9 cellular contexts compared by ENCODE assay signal in genomic region chr19:13026478-13026999, GRCh38. TPM values are rescaled to one million over a fixed set of nuclear protein-coding genes. Genes with fewer than 3 reads are reported as not detected.
DNase-seq lines count a peak whose midpoint lies in the region; ATAC-seq, FAIRE-seq and TF ChIP-seq lines count a peak whose summit lies in the region.
"Had no signal": no experiment of that assay in that cellular context is flagged by ENCODE, and none has a peak within 500 bp of the region (broad histone marks: within the 10 kb centered on the region; RNA-seq: fewer than 3 reads in every experiment).

No MANE protein-coding gene starts in this region.

- POLR2A ChIA-PET in SK-N-SH (lab: Yijun Ruan, JAX) (interaction anchor here (0.7 kb wide), 1 partner anchor 20 kb away, joined by 3 read pairs; no protein-coding TSS in a partner anchor), GM10248 (lab: Yijun Ruan, JAX) (no interaction called here)

- CTCF ChIA-PET in SK-N-SH (lab: Yijun Ruan, JAX): interaction anchor here (0.9 to 8.6 kb wide), 7 partner anchors 28 to 67 kb away, joined by 3 to 167 read pairs (median 11); no protein-coding TSS in a partner anchor
- CTCF ChIA-PET in GM10248 (lab: Yijun Ruan, JAX): interaction anchor here (1.0 to 8.6 kb wide), 4 partner anchors 34 to 61 kb away, joined by 3 to 98 read pairs (median 48); no protein-coding TSS in a partner anchor

- H3K4me1 ChIP-seq in SK-N-SH (ENCODE audit: control insufficient read depth in 1 of 2, insufficient read depth in 2 of 2, low read depth in 1 of 2, low read length in 1 of 2) (peaks cover 21 to 46% of the 10 kb centered on the region in 2 experiments), adipocyte (ENCODE audit: control insufficient read depth, insufficient read depth, low read length) (peaks cover 76% of the 10 kb centered on the region), uterus (peaks cover 3 to 19% of the 10 kb centered on the region in 2 donors)

- TF ChIP-seq RAD21 in SK-N-SH (IDR thresholded peaks at IDR 0.05; ENCODE audit: low read length): no peak

- no peak for TF ChIP-seq EP300 in SK-N-SH (IDR thresholded peaks at IDR 0.05; ENCODE audit: borderline replicate concordance in 1 of 2, low read depth in 1 of 2, low read length in 1 of 2)

- no peak overlapping the region for H2AFZ ChIP-seq in SK-N-SH (ENCODE audit: low read depth)

- peaks cover 3% of the 10 kb centered on the region for H3F3A ChIP-seq in SK-N-SH (replicated peaks; ENCODE audit: insufficient read depth)

- intact Hi-C loops in uterus (cut with DNase I; ENCODE audit: low total_unique reads): no loop called here

- no peaks in the 10 kb centered on the region for H3K9me2 ChIP-seq in SK-N-SH

- H3K4me2 ChIP-seq in SK-N-SH: peak overlapping the region; percentile 80

- peaks cover 66% of the 10 kb centered on the region for H3K79me2 ChIP-seq in SK-N-SH (ENCODE audit: insufficient read depth)

- TF ChIP-seq POLR2A in uterus (IDR thresholded peaks at IDR 0.05): no peak
- no peak for TF ChIP-seq POLR2A in GM12892 (IDR thresholded peaks at IDR 0.05; ENCODE audit: low read depth, low read length)

- TF ChIP-seq CTCF in SK-N-SH (IDR thresholded peaks at IDR 0.05) (no peak), uterus (IDR thresholded peaks at IDR 0.05) (no peak), GM10248 (IDR thresholded peaks at IDR 0.05; ENCODE audit: control extremely low read depth, extremely low read depth, low read depth, missing control alignments) (no peak)

- H3K36me3 ChIP-seq in SK-N-SH (replicated peaks in 1 of 2; ENCODE audit: control insufficient read depth in 1 of 2, insufficient read depth in 2 of 2, low read length in 1 of 2) (peaks cover 0 to 27% of the 10 kb centered on the region in 2 experiments), adipocyte (ENCODE audit: control insufficient read depth, insufficient read depth, low read length, severe bottlenecking) (peaks cover 27% of the 10 kb centered on the region), uterus (no peaks in the 10 kb centered on the region)

- no peak for FAIRE-seq in GM12892 (lab: Jason Lieb, UNC)

- peak overlapping the region; percentile 35 to 56; a peak in 2 of 4 replicates for H3K27ac ChIP-seq in SK-N-SH (ENCODE audit: low read depth in 2 of 2, low read length in 1 of 2)
- H3K27ac ChIP-seq in layer of hippocampus (ENCODE audit: low read depth, low read length): peak overlapping the region; percentile 100
- H3K27ac ChIP-seq in uterus: peak overlapping the region; percentile 95 to 99

- ATAC-seq in SK-N-SH treated with all-trans-retinoic acid at 6 μM for 48 hours: no peak
- ATAC-seq: HCT116 had no signal

- no peaks in the 10 kb centered on the region for H3K9me3 ChIP-seq in SK-N-SH
- H3K9me3 ChIP-seq in adipocyte (ENCODE audit: control insufficient read depth, low read length): no peaks in the 10 kb centered on the region
- no peaks in the 10 kb centered on the region for H3K9me3 ChIP-seq in uterus

- WGBS in SK-N-SH (ENCODE audit: low lambda C conversion rate): 73% methylated on average over 9 of the region's 9 CpGs

- H3K4me3 ChIP-seq in SK-N-SH (ENCODE audit: low read depth in 2 of 2, low read length in 1 of 2) (peak overlapping the region; percentile 23 to 43; a peak in 3 of 4 replicates), adipocyte (ENCODE audit: low read length) (peak overlapping the region; percentile 85), uterus (peak overlapping the region; percentile 33 to 40)

- H4K20me1 ChIP-seq in SK-N-SH (ENCODE audit: insufficient read depth): no peaks in the 10 kb centered on the region

- peak overlapping the region; percentile 24; the same call in 1 of the 2 replicates for H3K9ac ChIP-seq in SK-N-SH
- peak overlapping the region; percentile 97 for H3K9ac ChIP-seq in adipocyte (ENCODE audit: low read length)

- H3K27me3 ChIP-seq in SK-N-SH (ENCODE audit: insufficient read depth) (no peaks in the 10 kb centered on the region), adipocyte (replicated peaks; ENCODE audit: control insufficient read depth, insufficient read depth, low read length) (no peaks in the 10 kb centered on the region), layer of hippocampus (ENCODE audit: control insufficient read depth, insufficient read depth, low read length) (no peaks in the 10 kb centered on the region), uterus (no peaks in the 10 kb centered on the region)

- no peak for DNase-seq in SK-N-SH
- peak; percentile 76 for DNase-seq in adipocyte (ENCODE audit: low read depth)
- no peak for DNase-seq in uterus
- DNase-seq in GM12892 (ENCODE audit: insufficient read length): no peak
- DNase-seq in GM10248 (ENCODE audit: extremely low spot score): no peak
- DNase-seq in retina: no peak

TF ChIP-seq in SK-N-SH, 30 proteins besides CTCF, POLR2A, EP300 and RAD21 (continues in another document):
- TF ChIP-seq EZH2phosphoT487 (IDR thresholded peaks at IDR 0.05; ENCODE audit: borderline replicate concordance, low read depth) (no peak), NRF1 (IDR thresholded peaks at IDR 0.05; ENCODE audit: low read depth, low read length) (no peak), NFIC (IDR thresholded peaks at IDR 0.05; ENCODE audit: borderline replicate concordance) (no peak), POLR2AphosphoS5 (IDR thresholded peaks at IDR 0.05; ENCODE audit: low read depth, low read length) (no peak), TCF12 (IDR thresholded peaks at IDR 0.05) (no peak), GABPA (IDR thresholded peaks at IDR 0.05; ENCODE audit: low read depth) (no peak), ELF1 (IDR thresholded peaks at IDR 0.05) (no peak), FOSL2 (IDR thresholded peaks at IDR 0.05; ENCODE audit: borderline replicate concordance, low read depth) (no peak), FOXM1 (IDR thresholded peaks at IDR 0.05; ENCODE audit: low read depth) (no peak), TAF1 (IDR thresholded peaks at IDR 0.05; ENCODE audit: borderline replicate concordance, low read depth, low read length) (no peak)
- TF ChIP-seq, protein P1, sequence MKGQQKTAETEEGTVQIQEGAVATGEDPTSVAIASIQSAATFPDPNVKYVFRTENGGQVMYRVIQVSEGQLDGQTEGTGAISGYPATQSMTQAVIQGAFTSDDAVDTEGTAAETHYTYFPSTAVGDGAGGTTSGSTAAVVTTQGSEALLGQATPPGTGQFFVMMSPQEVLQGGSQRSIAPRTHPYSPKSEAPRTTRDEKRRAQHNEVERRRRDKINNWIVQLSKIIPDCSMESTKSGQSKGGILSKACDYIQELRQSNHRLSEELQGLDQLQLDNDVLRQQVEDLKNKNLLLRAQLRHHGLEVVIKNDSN (IDR thresholded peaks at IDR 0.05; ENCODE audit: borderline replicate concordance, low read depth): no peak
- TF ChIP-seq, protein P2, sequence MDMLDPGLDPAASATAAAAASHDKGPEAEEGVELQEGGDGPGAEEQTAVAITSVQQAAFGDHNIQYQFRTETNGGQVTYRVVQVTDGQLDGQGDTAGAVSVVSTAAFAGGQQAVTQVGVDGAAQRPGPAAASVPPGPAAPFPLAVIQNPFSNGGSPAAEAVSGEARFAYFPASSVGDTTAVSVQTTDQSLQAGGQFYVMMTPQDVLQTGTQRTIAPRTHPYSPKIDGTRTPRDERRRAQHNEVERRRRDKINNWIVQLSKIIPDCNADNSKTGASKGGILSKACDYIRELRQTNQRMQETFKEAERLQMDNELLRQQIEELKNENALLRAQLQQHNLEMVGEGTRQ (IDR thresholded peaks at IDR 0.05; ENCODE audit: borderline replicate concordance, low read depth, low read length): no peak

TF ChIP-seq in SK-N-SH treated with all-trans-retinoic acid at 6 μM for 48 hours, 23 proteins besides CTCF, POLR2A, EP300 and RAD21 (continues in another document):
- TF ChIP-seq, protein P3, sequence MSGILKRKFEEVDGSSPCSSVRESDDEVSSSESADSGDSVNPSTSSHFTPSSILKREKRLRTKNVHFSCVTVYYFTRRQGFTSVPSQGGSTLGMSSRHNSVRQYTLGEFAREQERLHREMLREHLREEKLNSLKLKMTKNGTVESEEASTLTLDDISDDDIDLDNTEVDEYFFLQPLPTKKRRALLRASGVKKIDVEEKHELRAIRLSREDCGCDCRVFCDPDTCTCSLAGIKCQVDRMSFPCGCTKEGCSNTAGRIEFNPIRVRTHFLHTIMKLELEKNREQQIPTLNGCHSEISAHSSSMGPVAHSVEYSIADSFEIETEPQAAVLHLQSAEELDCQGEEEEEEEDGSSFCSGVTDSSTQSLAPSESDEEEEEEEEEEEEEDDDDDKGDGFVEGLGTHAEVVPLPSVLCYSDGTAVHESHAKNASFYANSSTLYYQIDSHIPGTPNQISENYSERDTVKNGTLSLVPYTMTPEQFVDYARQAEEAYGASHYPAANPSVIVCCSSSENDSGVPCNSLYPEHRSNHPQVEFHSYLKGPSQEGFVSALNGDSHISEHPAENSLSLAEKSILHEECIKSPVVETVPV (CRISPR knock-in tag; IDR thresholded peaks at IDR 0.05): no peak
- TF ChIP-seq TSHZ2 (CRISPR knock-in tag; IDR thresholded peaks at IDR 0.05): no peak

RNA-seq across cellular contexts. Expression of gene NFIX, which starts 31.3 kb away (rescaled TPM):
- polyA plus RNA-seq in SK-N-SH (2012; rRNA removed): 5.1 and 14.8 TPM in 2 replicates
- polyA plus RNA-seq in SK-N-SH (2012; cell fraction: cytosol; rRNA removed): 9.1 and 13.3 TPM in 2 replicates
- 14.0 and 14.9 TPM in 2 replicates for polyA plus RNA-seq in SK-N-SH (2012; cell fraction: nucleus; rRNA removed)
- 100 to 1,000 TPM in 2 of 4 donors, 10 to 100 TPM in 2; 27.4 to 381 (median 78.4) TPM for total RNA-seq in uterus
- 0.55 TPM for polyA plus RNA-seq in GM12892 (2012; ENCODE audit: missing spikeins)

RNA-seq across cellular contexts. Expression of gene DAND5, which starts 57.2 kb away (rescaled TPM):
- polyA plus RNA-seq in SK-N-SH (2012; rRNA removed): 1.0 and 1.6 TPM in 2 replicates
- polyA plus RNA-seq in SK-N-SH (2012; cell fraction: cytosol; rRNA removed): 0.95 and 1.0 TPM in 2 replicates
- 1.4 and 3.0 TPM in 2 replicates for polyA plus RNA-seq in SK-N-SH (2012; cell fraction: nucleus; rRNA removed)
- under 1 TPM in 1 of 4 donors, not detected in 3; 0.14 TPM for total RNA-seq in uterus
- polyA plus RNA-seq in GM12892 (2012; ENCODE audit: missing spikeins): 0.32 TPM

Comparison
In these comparisons a context has a peak if more than half of its experiments do, and no peak if none do; other contexts are left out.
1. H3K27ac ChIP-seq: peak in every context shown above with its lines; median percentile 100 in layer of hippocampus; 97 in uterus; 46 in SK-N-SH.
2. H3K4me3 ChIP-seq: peak in every context shown above with its lines; median percentile 85 in adipocyte; 36 in uterus; 33 in SK-N-SH.